ENCODE assay signal across 24 cellular contexts in the genomic region with DNA sequence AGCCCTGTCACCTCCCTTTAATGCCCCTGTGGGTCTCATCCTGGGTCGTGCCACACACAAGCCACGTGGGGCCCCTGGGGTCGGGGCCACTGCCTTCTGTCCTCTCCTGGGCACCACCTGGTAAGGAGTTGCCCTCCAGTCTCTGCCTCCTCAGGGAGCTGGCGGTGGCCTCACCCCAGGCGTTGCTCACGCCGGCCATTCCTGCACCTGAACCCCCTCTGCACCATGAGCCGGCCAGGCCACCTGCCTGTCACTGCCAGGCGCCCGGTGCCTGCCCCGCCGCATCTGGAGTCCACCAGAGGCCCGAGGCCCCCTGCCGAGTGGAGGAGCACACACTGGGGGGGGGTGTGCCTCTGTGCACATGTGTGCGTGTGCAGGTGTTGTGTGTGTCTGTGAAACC. TPM values are rescaled to one million over a fixed set of nuclear protein-coding genes. Genes with fewer than 3 reads are reported as not detected.
DNase-seq lines count a peak whose midpoint lies in the region; ATAC-seq and TF ChIP-seq lines count a peak whose summit lies in the region.
"Had no signal": no experiment of that assay in that cellular context is flagged by ENCODE, and none has a peak within 500 bp of the region (broad histone marks: within the 10 kb centered on the region; RNA-seq: fewer than 3 reads in every experiment).

No MANE protein-coding gene starts in this region.

- 71 to 78% (median 73%) methylated on average over 11 to 15 of the region's 15 CpGs for WGBS in heart left ventricle, 4 donors
- WGBS in gastroesophageal sphincter (ENCODE audit: low coverage in 1 of 2), 2 donors: 100% methylated on average over 1 of the region's 15 CpGs; no CpG with 5 or more reads in 1 of the 2 donors
- WGBS in psoas muscle, 3 donors: 78 to 82% (median 78%) methylated on average over 15 of the region's 15 CpGs

- no peaks in the 10 kb centered on the region for H3K27me3 ChIP-seq in heart left ventricle
- H3K27me3 ChIP-seq in gastroesophageal sphincter: no peaks in the 10 kb centered on the region
- no peaks in the 10 kb centered on the region for H3K27me3 ChIP-seq in psoas muscle (ENCODE audit: insufficient read depth in 3 of 3, low read length in 2 of 3)
- H3K27me3 ChIP-seq in uterus: no peaks in the 10 kb centered on the region
- H3K27me3 ChIP-seq: adrenal gland had no signal

- H3K36me3 Mint-ChIP-seq in activated T-helper 1 cell treated with anti-CD3 and anti-CD28 coated beads, Interleukin-12 subunit alpha, Interleukin-12 subunit beta, Interleukin-2, Interleukin-4 antibody, amounts not matched to agents 30 ng/mL and 10 ng/mL and 1 ng/mL, durations not matched to agents 14 hours and 24 hours and 36 hours (ENCODE audit: low read depth): no peaks in the 10 kb centered on the region
- no peaks in the 10 kb centered on the region for H3K36me3 Mint-ChIP-seq in natural killer cell
- H3K36me3 Mint-ChIP-seq: activated CD8-positive, alpha-beta memory T cell treated with anti-CD3 and anti-CD28 coated beads, Interleukin-2, amount 10 ng/mL, durations not matched to agents 7 days and 5 days; CD14-positive monocyte had no signal

- peak overlapping the region; percentile 39 to 91 (median 60) for H3K4me3 ChIP-seq in heart left ventricle
- peak overlapping the region in 1 of 2 donors; percentile 10 for H3K4me3 ChIP-seq in gastroesophageal sphincter
- H3K4me3 ChIP-seq in psoas muscle: peak overlapping the region; percentile 53
- H3K4me3 ChIP-seq in uterus: no peak overlapping the region
- H3K4me3 ChIP-seq: adrenal gland, mucosa of descending colon had no signal

- H3K4me3 Mint-ChIP-seq in activated T-helper 1 cell treated with anti-CD3 and anti-CD28 coated beads, Interleukin-12 subunit alpha, Interleukin-12 subunit beta, Interleukin-2, Interleukin-4 antibody, amounts not matched to agents 30 ng/mL and 10 ng/mL and 1 ng/mL, durations not matched to agents 14 hours and 24 hours and 36 hours: no peak overlapping the region
- H3K4me3 Mint-ChIP-seq in natural killer cell: no peak overlapping the region
- H3K4me3 Mint-ChIP-seq: activated CD8-positive, alpha-beta memory T cell treated with anti-CD3 and anti-CD28 coated beads, Interleukin-2, amount 10 ng/mL, durations not matched to agents 7 days and 5 days; CD14-positive monocyte had no signal

- H3K27ac Mint-ChIP-seq in activated T-helper 1 cell treated with anti-CD3 and anti-CD28 coated beads, Interleukin-12 subunit alpha, Interleukin-12 subunit beta, Interleukin-2, Interleukin-4 antibody, amounts not matched to agents 30 ng/mL and 10 ng/mL and 1 ng/mL, durations not matched to agents 14 hours and 24 hours and 36 hours: no peak overlapping the region
- H3K27ac Mint-ChIP-seq in natural killer cell: no peak overlapping the region
- H3K27ac Mint-ChIP-seq: activated CD8-positive, alpha-beta memory T cell treated with anti-CD3 and anti-CD28 coated beads, Interleukin-2, amount 10 ng/mL, durations not matched to agents 7 days and 5 days; CD14-positive monocyte had no signal

- H3K4me1 ChIP-seq in heart left ventricle: peaks cover 3 to 96% (median 83%) of the 10 kb centered on the region in 12 donors
- peaks cover 0 to 93% (median 78%) of the 10 kb centered on the region in 3 donors for H3K4me1 ChIP-seq in gastroesophageal sphincter
- peaks cover 19% of the 10 kb centered on the region for H3K4me1 ChIP-seq in psoas muscle
- peaks cover 0 to 32% of the 10 kb centered on the region in 2 donors for H3K4me1 ChIP-seq in uterus

- no peak for TF ChIP-seq CTCF in heart left ventricle (IDR thresholded peaks at IDR 0.05)
- TF ChIP-seq CTCF in gastroesophageal sphincter (IDR thresholded peaks at IDR 0.05): no peak
- no peak for TF ChIP-seq CTCF in psoas muscle (IDR thresholded peaks at IDR 0.05)
- TF ChIP-seq CTCF in uterus (IDR thresholded peaks at IDR 0.05): no peak
- no peak for TF ChIP-seq CTCF in natural killer cell (IDR thresholded peaks at IDR 0.05)

- TF ChIP-seq POLR2A in heart left ventricle (IDR thresholded peaks at IDR 0.05) (no peak), gastroesophageal sphincter (IDR thresholded peaks at IDR 0.05) (no peak), uterus (IDR thresholded peaks at IDR 0.05) (no peak)

- TF ChIP-seq EP300 in gastroesophageal sphincter (IDR thresholded peaks at IDR 0.05): no peak

- intact Hi-C loops in heart left ventricle (cut with DNase I): no loop called here
- intact Hi-C loops in Right ventricle myocardium inferior (cut with DNase I): no loop called here
- intact Hi-C loops in psoas muscle (cut with DNase I): no loop called here
- intact Hi-C loops in uterus (cut with DNase I; ENCODE audit: low total_unique reads): no loop called here
- intact Hi-C loops in activated T-helper 1 cell treated with anti-CD3 and anti-CD28 coated beads, Interleukin-12 subunit alpha, Interleukin-12 subunit beta, Interleukin-2, Interleukin-4 antibody, amounts not matched to agents 30 ng/mL and 10 ng/mL and 1 ng/mL, durations not matched to agents 14 hours and 24 hours and 36 hours (cut with micrococcal nuclease): no loop called here
- intact Hi-C loops in natural killer cell (cut with micrococcal nuclease): no loop called here

- H3K9me3 ChIP-seq in heart left ventricle: no peaks in the 10 kb centered on the region
- H3K9me3 ChIP-seq in gastroesophageal sphincter: no peaks in the 10 kb centered on the region
- H3K9me3 ChIP-seq in psoas muscle: no peaks in the 10 kb centered on the region
- no peaks in the 10 kb centered on the region for H3K9me3 ChIP-seq in uterus
- H3K9me3 ChIP-seq: adrenal gland, mucosa of descending colon, SK-N-SH had no signal

- H3K4me1 Mint-ChIP-seq in activated T-helper 1 cell treated with anti-CD3 and anti-CD28 coated beads, Interleukin-12 subunit alpha, Interleukin-12 subunit beta, Interleukin-2, Interleukin-4 antibody, amounts not matched to agents 30 ng/mL and 10 ng/mL and 1 ng/mL, durations not matched to agents 14 hours and 24 hours and 36 hours (ENCODE audit: low read depth): no peaks in the 10 kb centered on the region
- no peaks in the 10 kb centered on the region for H3K4me1 Mint-ChIP-seq in natural killer cell
- H3K4me1 Mint-ChIP-seq: activated CD8-positive, alpha-beta memory T cell treated with anti-CD3 and anti-CD28 coated beads, Interleukin-2, amount 10 ng/mL, durations not matched to agents 7 days and 5 days had no signal

- no peak for ATAC-seq in heart left ventricle
- no peak for ATAC-seq in Right ventricle myocardium inferior
- no peak for ATAC-seq in gastroesophageal sphincter
- no peak for ATAC-seq in psoas muscle
- no peak for ATAC-seq in natural killer cell
- ATAC-seq: activated CD4-positive, CD25-positive, alpha-beta regulatory T cell treated with anti-CD3 and anti-CD28 coated beads, Interleukin-2, amount 50 U/mL, for 24 hours; activated CD8-positive, alpha-beta memory T cell treated with anti-CD3 and anti-CD28 coated beads, Interleukin-2, amount 10 ng/mL, durations not matched to agents 7 days and 5 days; mucosa of descending colon; PC-3 had no signal

- H3K27ac ChIP-seq in heart left ventricle (peak overlapping the region; percentile 79 to 97 (median 94)), gastroesophageal sphincter (peak overlapping the region in 3 of 4 donors; percentile 90 to 92 (median 92)), psoas muscle (peak overlapping the region; percentile 64), uterus (peak overlapping the region; percentile 91 to 92)

- DNase-seq in heart left ventricle: peak in 1 of 5 donors; percentile 9
- no peak for DNase-seq in Right ventricle myocardium inferior (ENCODE audit: missing footprints)
- DNase-seq in psoas muscle: no peak
- DNase-seq in uterus: no peak
- DNase-seq in activated T-helper 1 cell treated with anti-CD3 and anti-CD28 coated beads, Interleukin-12 subunit alpha, Interleukin-12 subunit beta, Interleukin-2, Interleukin-4 antibody, amounts not matched to agents 30 ng/mL and 10 ng/mL and 1 ng/mL, durations not matched to agents 14 hours and 24 hours and 36 hours (ENCODE audit: low spot score): no peak
- DNase-seq in NCI-H128 (lab: John Stamatoyannopoulos, UW; ENCODE audit: unreplicated experiment): no peak
- DNase-seq in natural killer cell: no peak
- DNase-seq: activated CD8-positive, alpha-beta memory T cell treated with anti-CD3 and anti-CD28 coated beads, Interleukin-2, amount 10 ng/mL, durations not matched to agents 7 days and 5 days; activated effector memory CD4-positive, alpha-beta T cell treated with Interleukin-2 at 50 U/mL for 16 hours; adrenal gland; caudate nucleus; DMS153; hypothalamus; mucosa of descending colon; NCI-H1417 treated with DMSO at 0.1 percent for 48 hours; NCI-H2171; PC-3; SK-N-SH; stimulated activated naive CD4-positive, alpha-beta T cell had no signal

- H3K9me3 Mint-ChIP-seq in activated T-helper 1 cell treated with anti-CD3 and anti-CD28 coated beads, Interleukin-12 subunit alpha, Interleukin-12 subunit beta, Interleukin-2, Interleukin-4 antibody, amounts not matched to agents 30 ng/mL and 10 ng/mL and 1 ng/mL, durations not matched to agents 14 hours and 24 hours and 36 hours: no peaks in the 10 kb centered on the region
- H3K9me3 Mint-ChIP-seq in natural killer cell: no peaks in the 10 kb centered on the region
- H3K9me3 Mint-ChIP-seq: CD14-positive monocyte had no signal

- H3K27me3 Mint-ChIP-seq in activated T-helper 1 cell treated with anti-CD3 and anti-CD28 coated beads, Interleukin-12 subunit alpha, Interleukin-12 subunit beta, Interleukin-2, Interleukin-4 antibody, amounts not matched to agents 30 ng/mL and 10 ng/mL and 1 ng/mL, durations not matched to agents 14 hours and 24 hours and 36 hours (ENCODE audit: insufficient read depth): no peaks in the 10 kb centered on the region
- H3K27me3 Mint-ChIP-seq in natural killer cell (ENCODE audit: low read depth in 2 of 2): no peaks in the 10 kb centered on the region
- H3K27me3 Mint-ChIP-seq: activated CD8-positive, alpha-beta memory T cell treated with anti-CD3 and anti-CD28 coated beads, Interleukin-2, amount 10 ng/mL, durations not matched to agents 7 days and 5 days had no signal

- H3K36me3 ChIP-seq in heart left ventricle (peaks cover 2 to 55% (median 27%) of the 10 kb centered on the region in 9 donors), gastroesophageal sphincter (peaks cover 0 to 26% of the 10 kb centered on the region in 2 donors), psoas muscle (ENCODE audit: insufficient read depth in 1 of 2, low read depth in 1 of 2) (peaks cover 0 to 7% of the 10 kb centered on the region in 2 donors), uterus (no peaks in the 10 kb centered on the region)
- H3K36me3 ChIP-seq: adrenal gland had no signal

RNA-seq across cellular contexts. Expression of gene NHERF2, which starts 10.4 kb away (rescaled TPM):
- total RNA-seq in heart left ventricle: 100 to 1,000 TPM; 124 to 496 (median 227) TPM
- polyA plus RNA-seq in heart left ventricle: 100 to 1,000 TPM; 213 to 396 TPM
- total RNA-seq in Right ventricle myocardium inferior: 292 TPM
- 100 to 1,000 TPM in 1 of 4 donors, 10 to 100 TPM in 3; 43.8 to 106 (median 63.8) TPM for total RNA-seq in gastroesophageal sphincter
- total RNA-seq in psoas muscle: 100 to 1,000 TPM in 1 of 4 donors, 10 to 100 TPM in 3; 61.6 to 156 (median 90.4) TPM
- polyA plus RNA-seq in psoas muscle: 10 to 100 TPM; 76.4 to 90.8 (median 86.2) TPM
- total RNA-seq in uterus: 10 to 100 TPM; 10.3 to 97.1 (median 33.1) TPM
- total RNA-seq in activated T-helper 1 cell treated with anti-CD3 and anti-CD28 coated beads, Interleukin-12 subunit alpha, Interleukin-12 subunit beta, Interleukin-2, Interleukin-4 antibody, amounts not matched to agents 30 ng/mL and 10 ng/mL and 1 ng/mL, durations not matched to agents 14 hours and 24 hours and 36 hours: 2.2 and 2.5 TPM in 2 replicates
- 1 to 10 TPM; 4.3 to 7.1 (median 5.6) TPM for total RNA-seq in natural killer cell

RNA-seq across cellular contexts. Expression of gene NTHL1, which starts 10.5 kb away (rescaled TPM):
- total RNA-seq in heart left ventricle: 10 to 100 TPM in 7 of 9 donors, 1 to 10 TPM in 2; 9.0 to 25.0 (median 11.7) TPM
- polyA plus RNA-seq in heart left ventricle: 10 to 100 TPM; 13.1 to 32.3 TPM
- total RNA-seq in Right ventricle myocardium inferior: 23.3 TPM
- total RNA-seq in gastroesophageal sphincter: 10 to 100 TPM; 18.4 to 25.4 (median 21.6) TPM
- 10 to 100 TPM in 1 of 4 donors, 1 to 10 TPM in 3; 3.1 to 11.9 (median 4.8) TPM for total RNA-seq in psoas muscle
- 10 to 100 TPM in 2 of 3 donors, 1 to 10 TPM in 1; 8.0 to 17.7 (median 16.8) TPM for polyA plus RNA-seq in psoas muscle
- 10 to 100 TPM; 18.8 to 58.4 (median 27.6) TPM for total RNA-seq in uterus
- total RNA-seq in activated T-helper 1 cell treated with anti-CD3 and anti-CD28 coated beads, Interleukin-12 subunit alpha, Interleukin-12 subunit beta, Interleukin-2, Interleukin-4 antibody, amounts not matched to agents 30 ng/mL and 10 ng/mL and 1 ng/mL, durations not matched to agents 14 hours and 24 hours and 36 hours: 50.0 and 52.7 TPM in 2 replicates
- 10 to 100 TPM in 1 of 3 donors, 1 to 10 TPM in 2; 8.7 to 12.9 (median 9.7) TPM for total RNA-seq in natural killer cell

RNA-seq across cellular contexts. Expression of gene TSC2, which starts 10.7 kb away (rescaled TPM):
- total RNA-seq in heart left ventricle (10 to 100 TPM; 48.4 to 94.5 (median 70.4) TPM), Right ventricle myocardium inferior (62.8 TPM), gastroesophageal sphincter (10 to 100 TPM; 36.3 to 78.8 (median 54.6) TPM), psoas muscle (10 to 100 TPM; 60.8 to 89.9 (median 73.8) TPM), uterus (100 to 1,000 TPM in 2 of 4 donors, 10 to 100 TPM in 2; 53.8 to 347 (median 131) TPM), natural killer cell (100 to 1,000 TPM; 135 to 197 (median 161) TPM)
- polyA plus RNA-seq in heart left ventricle (10 to 100 TPM; 33.3 to 44.8 TPM), psoas muscle (10 to 100 TPM; 27.8 to 43.0 (median 29.7) TPM)
- 96.4 and 111 TPM in 2 replicates for total RNA-seq in activated T-helper 1 cell treated with anti-CD3 and anti-CD28 coated beads, Interleukin-12 subunit alpha, Interleukin-12 subunit beta, Interleukin-2, Interleukin-4 antibody, amounts not matched to agents 30 ng/mL and 10 ng/mL and 1 ng/mL, durations not matched to agents 14 hours and 24 hours and 36 hours

RNA-seq across cellular contexts. Expression of gene NPW, which starts 17.5 kb away (rescaled TPM):
- total RNA-seq in heart left ventricle: under 1 TPM in 1 of 9 donors, not detected in 8; 0.69 TPM
- polyA plus RNA-seq in heart left ventricle: under 1 TPM in 1 of 2 donors, not detected in 1; 0.19 TPM
- total RNA-seq in Right ventricle myocardium inferior: not detected
- not detected for total RNA-seq in gastroesophageal sphincter
- total RNA-seq in psoas muscle: under 1 TPM in 1 of 4 donors, not detected in 3; 0.66 TPM
- under 1 TPM in 2 of 3 donors, not detected in 1; 0.14 to 0.43 TPM for polyA plus RNA-seq in psoas muscle
- total RNA-seq in uterus: 1 to 10 TPM in 1 of 4 donors, not detected in 3; 1.5 TPM
- total RNA-seq in activated T-helper 1 cell treated with anti-CD3 and anti-CD28 coated beads, Interleukin-12 subunit alpha, Interleukin-12 subunit beta, Interleukin-2, Interleukin-4 antibody, amounts not matched to agents 30 ng/mL and 10 ng/mL and 1 ng/mL, durations not matched to agents 14 hours and 24 hours and 36 hours: 3.6 and 3.9 TPM in 2 replicates
- total RNA-seq in natural killer cell: under 1 TPM in 1 of 3 donors, not detected in 2; 0.80 TPM
- total RNA-seq: A172, kidney epithelial cell had no signal
- polyA plus RNA-seq: CD14-positive monocyte had no signal

RNA-seq across cellular contexts. Expression of gene ZNF598, which starts 27.5 kb away (rescaled TPM):
- 10 to 100 TPM; 10.9 to 47.4 (median 17.0) TPM for total RNA-seq in heart left ventricle
- polyA plus RNA-seq in heart left ventricle: 10 to 100 TPM in 1 of 2 donors, 1 to 10 TPM in 1; 9.4 to 33.8 TPM
- 18.5 TPM for total RNA-seq in Right ventricle myocardium inferior
- total RNA-seq in gastroesophageal sphincter: 10 to 100 TPM; 28.5 to 43.0 (median 34.6) TPM
- total RNA-seq in psoas muscle: 10 to 100 TPM; 27.4 to 46.6 (median 44.8) TPM
- 10 to 100 TPM; 35.6 to 58.8 (median 51.9) TPM for polyA plus RNA-seq in psoas muscle
- total RNA-seq in uterus: 10 to 100 TPM; 16.9 to 50.0 (median 34.6) TPM
- 100 and 105 TPM in 2 replicates for total RNA-seq in activated T-helper 1 cell treated with anti-CD3 and anti-CD28 coated beads, Interleukin-12 subunit alpha, Interleukin-12 subunit beta, Interleukin-2, Interleukin-4 antibody, amounts not matched to agents 30 ng/mL and 10 ng/mL and 1 ng/mL, durations not matched to agents 14 hours and 24 hours and 36 hours
- total RNA-seq in natural killer cell: 10 to 100 TPM; 56.1 to 71.6 (median 58.2) TPM

Comparison
In these comparisons a context has a peak if more than half of its experiments do, and no peak if none do; other contexts are left out.
1. H3K4me3 ChIP-seq: peak in heart left ventricle (12 of 12) and psoas muscle (single experiment); none in uterus (0 of 2).
2. Peak in every context shown above with its lines, with median percentiles within 50 percentile points of each other: H3K27ac ChIP-seq.